Comparison of ENCODE assay signal across 12 cellular contexts in the genomic region with DNA sequence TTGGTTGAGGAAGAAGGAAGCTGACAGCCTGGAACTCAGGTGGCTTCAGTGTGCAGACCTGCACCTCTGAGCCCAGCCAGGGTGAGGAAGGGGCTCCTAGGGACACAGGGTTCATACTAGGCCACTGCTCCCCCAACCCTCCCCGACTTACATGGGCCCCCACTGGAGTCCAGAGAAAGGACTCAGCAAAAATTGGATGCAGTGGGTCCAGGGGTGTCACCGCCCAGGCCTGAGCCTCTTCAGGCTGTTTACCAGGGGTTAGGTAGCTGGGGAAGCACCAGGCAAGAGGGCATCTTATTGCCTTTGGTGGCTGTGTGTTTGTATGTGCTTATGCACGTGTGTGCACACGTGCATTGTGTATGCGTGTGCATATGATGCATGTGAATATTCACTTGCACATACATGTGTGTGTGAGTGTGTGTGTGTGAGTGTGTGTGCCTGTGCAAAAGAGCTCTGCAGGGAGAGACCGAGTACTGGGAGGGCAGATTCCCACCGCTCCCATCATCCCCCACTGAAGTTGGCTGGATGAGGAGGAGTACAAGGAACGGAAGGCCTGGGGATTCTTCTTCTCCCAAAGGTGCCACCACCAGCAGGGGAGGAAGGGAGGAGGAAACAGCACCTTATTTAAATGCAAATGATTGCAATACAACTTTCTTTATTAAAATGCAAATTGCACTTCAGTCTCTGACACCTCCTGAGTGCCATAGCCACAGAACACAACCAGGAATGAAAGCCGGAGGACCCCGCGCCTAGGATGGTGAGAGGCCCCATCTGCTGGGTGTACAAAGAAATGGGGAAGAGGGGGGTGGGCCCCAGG.
DNase-seq lines count a peak whose midpoint lies in the region; ATAC-seq and TF ChIP-seq lines count a peak whose summit lies in the region.
"Had no signal": no experiment of that assay in that cellular context is flagged by ENCODE, and none has a peak within 500 bp of the region (broad histone marks: within the 10 kb centered on the region; RNA-seq: fewer than 3 reads in every experiment).

No MANE protein-coding gene starts in this region.

- H2BK5ac ChIP-seq in neuronal stem cell (ENCODE audit: low read length) = no peak overlapping the region

- H3K36me3 ChIP-seq in GM23338 (ENCODE audit: insufficient read depth) (no peaks in the 10 kb centered on the region), neuronal stem cell (replicated peaks in 1 of 2; ENCODE audit: control insufficient read depth in 2 of 2, insufficient read depth in 2 of 2, low read length in 2 of 2) (no peaks in the 10 kb centered on the region), gastroesophageal sphincter (no peaks in the 10 kb centered on the region)
- H3K36me3 ChIP-seq: BLaER1 treated with 17β-estradiol and CSF1 and Interleukin-3, amounts not matched to agents 10 nM and 100 nM had no signal

- no peak for TF ChIP-seq POLR2A in gastroesophageal sphincter (IDR thresholded peaks at IDR 0.05)

- no peaks in the 10 kb centered on the region for H3K36me3 Mint-ChIP-seq in GM23338 (ENCODE audit: low read depth)
- H3K36me3 Mint-ChIP-seq in brain = no peaks in the 10 kb centered on the region

- no peak overlapping the region for H3K14ac ChIP-seq in neuronal stem cell (ENCODE audit: low read length)

- peaks cover 13% of the 10 kb centered on the region for H3K4me1 ChIP-seq in GM23338 (ENCODE audit: insufficient read depth)
- H3K4me1 ChIP-seq in neuronal stem cell (ENCODE audit: control insufficient read depth in 2 of 2, insufficient read depth in 1 of 2, low read depth in 1 of 2, low read length in 2 of 2) = peaks cover 0 to 1% of the 10 kb centered on the region in 2 donors
- H3K4me1 ChIP-seq in gastroesophageal sphincter = no peaks in the 10 kb centered on the region

- no peaks in the 10 kb centered on the region for H3K9me2 ChIP-seq in GM23338 (ENCODE audit: insufficient read depth)
- H3K9me2 ChIP-seq: SK-N-SH had no signal

- no peaks in the 10 kb centered on the region for H3K27me3 ChIP-seq in GM23338 (ENCODE audit: insufficient read depth)
- peaks cover 0 to 3% (median 0%) of the 10 kb centered on the region in 3 experiments for H3K27me3 ChIP-seq in neuronal stem cell (ENCODE audit: control insufficient read depth in 3 of 3, insufficient read depth in 3 of 3, low read depth in 1 of 3, low read length in 3 of 3)
- peaks cover 24% of the 10 kb centered on the region for H3K27me3 ChIP-seq in gastroesophageal sphincter
- H3K27me3 ChIP-seq: BLaER1 treated with 17β-estradiol and CSF1 and Interleukin-3, amounts not matched to agents 10 nM and 100 nM had no signal

- H4K8ac ChIP-seq in neuronal stem cell (ENCODE audit: low read depth, low read length) = no peak overlapping the region

- H3K4me3 Mint-ChIP-seq in GM23338 (peak overlapping the region; percentile 35; the same call in 1 of the 3 replicates), brain (peak overlapping the region in 1 of 5 experiments; percentile 35)

- H3K27me3 Mint-ChIP-seq in GM23338 (ENCODE audit: insufficient read depth, low read depth, poor library complexity) = peaks cover 18% of the 10 kb centered on the region
- H3K27me3 Mint-ChIP-seq in brain = peaks cover 10% of the 10 kb centered on the region

- H3K79me2 ChIP-seq in GM23338 (replicated peaks; ENCODE audit: insufficient read depth) = no peaks in the 10 kb centered on the region

- H3K27ac ChIP-seq in GM23338 (ENCODE audit: low read depth) (no peak overlapping the region), neuronal stem cell (replicated peaks; ENCODE audit: low read length) (no peak overlapping the region), gastroesophageal sphincter (no peak overlapping the region)
- H3K27ac ChIP-seq: BLaER1 treated with 17β-estradiol and CSF1 and Interleukin-3, amounts not matched to agents 10 nM and 100 nM had no signal

- H2AFZ ChIP-seq in GM23338 = no peak overlapping the region
- H2AFZ ChIP-seq in neuronal stem cell (ENCODE audit: low read length) = no peak overlapping the region

- no peak overlapping the region for H3K18ac ChIP-seq in neuronal stem cell (ENCODE audit: low read length)

- H3F3A ChIP-seq in GM23338 (replicated peaks; ENCODE audit: low read depth) = no peaks in the 10 kb centered on the region

- no peak overlapping the region for H2BK15ac ChIP-seq in neuronal stem cell (ENCODE audit: low read length)

- DNase-seq in DMS79 treated with DMSO at 0.1 percent for 48 hours (lab: John Stamatoyannopoulos, UW) = peak; percentile 59
- no peak for DNase-seq in DMS79 (lab: John Stamatoyannopoulos, UW)
- DNase-seq in GM23338 (ENCODE audit: low spot score) = no peak
- DNase-seq in neuronal stem cell (ENCODE audit: low spot score) = no peak
- no peak for DNase-seq in DMS153 treated with DMSO at 0.1 percent for 48 hours (lab: John Stamatoyannopoulos, UW; ENCODE audit: unreplicated experiment)
- DNase-seq: NCI-H774, SHP77 had no signal

- peak; percentile 28 for ATAC-seq in GM23338
- ATAC-seq in gastroesophageal sphincter = no peak
- no peak for ATAC-seq in GM18517 (IDR thresholded peaks at IDR 0.05; ENCODE audit: unreplicated experiment)

- no peak overlapping the region for H2BK120ac ChIP-seq in neuronal stem cell (ENCODE audit: low read depth, low read length)

- no peak overlapping the region for H3K9ac ChIP-seq in neuronal stem cell (ENCODE audit: low read depth, low read length, poor library complexity)
- H3K9ac ChIP-seq: BLaER1 treated with 17β-estradiol and CSF1 and Interleukin-3, amounts not matched to agents 10 nM and 100 nM; SK-N-SH had no signal

- H3K79me1 ChIP-seq in neuronal stem cell (ENCODE audit: low read depth, low read length) = no peaks in the 10 kb centered on the region

- no peak overlapping the region for H4K91ac ChIP-seq in neuronal stem cell (ENCODE audit: low read depth, low read length, poor library complexity)

- H3K4me2 ChIP-seq in GM23338 (0 out of 2 replicates have a peak overlapping the region, but pooled peaks have one; percentile 21), neuronal stem cell (ENCODE audit: insufficient read depth, low read length, poor library complexity, severe bottlenecking) (no peak overlapping the region)
- H3K4me2 ChIP-seq: SK-N-SH had no signal

- H4K20me1 ChIP-seq in GM23338 (replicated peaks; ENCODE audit: insufficient read depth) = no peaks in the 10 kb centered on the region

- no peak overlapping the region for H3K27ac Mint-ChIP-seq in GM23338
- H3K27ac Mint-ChIP-seq in brain = peak overlapping the region in 4 of 5 experiments; percentile 20 to 71 (median 52)

- TF ChIP-seq CTCF in GM23338 (conservative IDR thresholded peaks at IDR 0.05; ENCODE audit: low read depth in 2 of 2) = peak in 1 of 2 experiments; percentile 31; a peak in 1 of 4 replicates
- TF ChIP-seq CTCF in brain (conservative IDR thresholded peaks at IDR 0.05) = no peak
- TF ChIP-seq CTCF in gastroesophageal sphincter (IDR thresholded peaks at IDR 0.05) = no peak

- peak overlapping the region; percentile 85 for H2AK5ac ChIP-seq in neuronal stem cell (ENCODE audit: low read depth, low read length)

- H3K4me1 Mint-ChIP-seq in GM23338 (peaks cover 28% of the 10 kb centered on the region), brain (peaks cover 45% of the 10 kb centered on the region)

- H2BK12ac ChIP-seq in neuronal stem cell (ENCODE audit: low read length) = no peak overlapping the region

- H3K9me3 ChIP-seq in neuronal stem cell (replicated peaks in 1 of 2; ENCODE audit: control insufficient read depth in 2 of 2, insufficient read depth in 1 of 2, low read depth in 1 of 2, low read length in 2 of 2) = no peaks in the 10 kb centered on the region
- no peaks in the 10 kb centered on the region for H3K9me3 ChIP-seq in gastroesophageal sphincter
- H3K9me3 ChIP-seq: BLaER1 treated with 17β-estradiol and CSF1 and Interleukin-3, amounts not matched to agents 10 nM and 100 nM; SK-N-SH had no signal

- no peak overlapping the region for H3K23ac ChIP-seq in neuronal stem cell (ENCODE audit: low read depth, low read length, poor library complexity)

- no peak for TF ChIP-seq EP300 in gastroesophageal sphincter (IDR thresholded peaks at IDR 0.05)

- no peaks in the 10 kb centered on the region for H3K9me3 Mint-ChIP-seq in GM23338
- H3K9me3 Mint-ChIP-seq in brain = peaks cover 0 to 3% (median 0%) of the 10 kb centered on the region in 5 experiments

- no peak overlapping the region for H3K4ac ChIP-seq in neuronal stem cell (ENCODE audit: low read length)

- whole genome bisulfite sequencing in neuronal stem cell (ENCODE audit: extremely low coverage in 2 of 2, insufficient read length in 2 of 2, insufficient replicate concordance in 1 of 2), 2 donors = no CpG with 5 or more reads among the region's 11 CpGs
- 48 to 83% methylated on average over 4 to 10 of the region's 11 CpGs for WGBS in gastroesophageal sphincter (ENCODE audit: low coverage in 1 of 2), 2 donors

- H3K4me3 ChIP-seq in GM23338 = no peak overlapping the region
- no peak overlapping the region for H3K4me3 ChIP-seq in neuronal stem cell (ENCODE audit: low read length in 2 of 2)
- no peak overlapping the region for H3K4me3 ChIP-seq in gastroesophageal sphincter
- H3K4me3 ChIP-seq: BLaER1 treated with 17β-estradiol and CSF1 and Interleukin-3, amounts not matched to agents 10 nM and 100 nM had no signal

TF ChIP-seq in GM23338, 12 proteins besides CTCF, POLR2A, EP300 and RAD21 (continues in another document):
- TF ChIP-seq ZNF114 (CRISPR knock-in tag; IDR thresholded peaks at IDR 0.05) = no peak
